In the genomic region with DNA sequence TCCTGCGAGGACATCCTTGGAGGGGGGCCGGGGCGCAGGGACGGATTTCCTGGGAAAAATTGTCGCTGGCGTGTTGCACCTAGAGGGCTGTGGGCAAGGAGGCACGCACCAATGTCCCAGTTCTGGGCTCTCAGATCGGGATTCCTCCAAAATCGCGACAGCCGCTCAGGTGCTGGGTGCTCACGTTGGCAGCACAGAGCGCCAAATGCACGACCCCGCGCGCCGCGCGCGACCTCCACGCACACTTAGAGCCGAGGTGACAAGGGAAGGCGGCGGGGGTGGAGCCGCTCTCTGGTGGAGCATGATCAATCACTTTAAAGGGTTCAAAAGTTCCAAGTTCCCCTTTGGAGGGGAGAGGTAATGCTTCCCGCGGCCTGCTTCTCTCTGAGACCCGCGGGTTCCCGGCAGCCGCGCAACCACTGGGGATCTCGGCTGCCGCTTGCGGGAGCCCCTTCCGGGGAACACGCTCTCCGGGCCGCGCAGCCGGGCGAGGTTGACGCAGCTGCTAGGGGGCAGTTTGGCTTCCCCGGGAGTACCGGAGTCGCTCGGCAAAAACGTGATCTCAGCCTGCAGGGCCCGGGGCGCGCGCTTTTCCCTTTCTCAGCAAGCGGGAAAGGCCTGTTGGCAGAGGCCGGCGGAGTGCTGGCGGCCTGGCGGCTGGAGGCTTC, we compare ENCODE assay signal across 1 cellular context.
TF ChIP-seq lines count a peak whose summit lies in the region.

No MANE protein-coding gene starts in this region.

TF ChIP-seq in H1, 55 proteins besides CTCF, POLR2A, EP300 and RAD21:
- TF ChIP-seq EGR1 (IDR thresholded peaks at IDR 0.05; ENCODE audit: borderline replicate concordance, low read depth, low read length) (0 out of 2 replicates have a peak, but pooled peaks have one; percentile 4), MAFK (IDR thresholded peaks at IDR 0.05; ENCODE audit: low read depth, low read length) (no peak), SUZ12 (IDR thresholded peaks at IDR 0.05; ENCODE audit: low read length) (peak; percentile 57), SIN3A (conservative IDR thresholded peaks at IDR 0.05 in 1 of 2, IDR thresholded peaks at IDR 0.05 in 1 of 2; ENCODE audit: low read depth in 1 of 2, low read length in 2 of 2) (0 out of 4 replicates have a peak, but pooled peaks of 1 of the 2 experiments have one; percentile 14), EZH2 (IDR thresholded peaks at IDR 0.05; ENCODE audit: low read depth, low read length, severe bottlenecking) (peak; percentile 65), RNF2 (IDR thresholded peaks at IDR 0.05; ENCODE audit: borderline replicate concordance, low read depth, low read length, missing control alignments, poor library complexity, severe bottlenecking) (peak; percentile 55), SIX5 (IDR thresholded peaks at IDR 0.05; ENCODE audit: low read depth, low read length) (no peak), BACH1 (IDR thresholded peaks at IDR 0.05; ENCODE audit: low read length) (peak; percentile 42; the same call in 1 of the 2 replicates), CEBPB (IDR thresholded peaks at IDR 0.05; ENCODE audit: low read depth, low read length) (no peak), TEAD4 (IDR thresholded peaks at IDR 0.05; ENCODE audit: low read depth, low read length) (no peak), POLR2AphosphoS5 (IDR thresholded peaks at IDR 0.05; ENCODE audit: low read depth, low read length) (no peak), ASH2L (IDR thresholded peaks at IDR 0.05; ENCODE audit: low read length) (peak; percentile 79), KDM5A (IDR thresholded peaks at IDR 0.05; ENCODE audit: low read length) (no peak), CBX5 (IDR thresholded peaks at IDR 0.05; ENCODE audit: low read depth, low read length) (no peak), CHD2 (IDR thresholded peaks at IDR 0.05; ENCODE audit: low read length) (no peak), NRF1 (IDR thresholded peaks at IDR 0.05; ENCODE audit: low read depth, low read length) (no peak), CHD7 (IDR thresholded peaks at IDR 0.05; ENCODE audit: insufficient replicate concordance, low read length) (peak; percentile 18), NANOG (IDR thresholded peaks at IDR 0.05; ENCODE audit: insufficient read depth, low read depth, low read length, poor library complexity, severe bottlenecking) (no peak), SP1 (IDR thresholded peaks at IDR 0.05; ENCODE audit: low read depth, low read length) (no peak)
- TF ChIP-seq, protein P1, sequence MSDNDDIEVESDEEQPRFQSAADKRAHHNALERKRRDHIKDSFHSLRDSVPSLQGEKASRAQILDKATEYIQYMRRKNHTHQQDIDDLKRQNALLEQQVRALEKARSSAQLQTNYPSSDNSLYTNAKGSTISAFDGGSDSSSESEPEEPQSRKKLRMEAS (IDR thresholded peaks at IDR 0.05) = peak; percentile 19
TF ChIP-seq in H1: peak in this region for 9.
